In genomic region chr7:17530741-17531417, GRCh38 we compare ENCODE assay signal across 9 cellular contexts.
DNase-seq lines count a peak whose midpoint lies in the region; ATAC-seq and TF ChIP-seq lines count a peak whose summit lies in the region.
"Had no signal": no experiment of that assay in that cellular context is flagged by ENCODE, and none has a peak within 500 bp of the region (broad histone marks: within the 10 kb centered on the region; RNA-seq: fewer than 3 reads in every experiment).

No MANE protein-coding gene starts in this region.

- H3K9me3 Mint-ChIP-seq in stimulated activated effector memory CD8-positive, alpha-beta T cell treated with anti-CD3 and anti-CD28 coated beads, Interleukin-12 subunit alpha, Interleukin-12 subunit beta, amount 100 ng/mL, for 72 hours: no peaks in the 10 kb centered on the region

- H3K4me3 Mint-ChIP-seq in stimulated activated effector memory CD8-positive, alpha-beta T cell treated with anti-CD3 and anti-CD28 coated beads, Interleukin-12 subunit alpha, Interleukin-12 subunit beta, amount 100 ng/mL, for 72 hours: no peak overlapping the region

- H3K4me1 Mint-ChIP-seq in stimulated activated effector memory CD8-positive, alpha-beta T cell treated with anti-CD3 and anti-CD28 coated beads, Interleukin-12 subunit alpha, Interleukin-12 subunit beta, amount 100 ng/mL, for 72 hours: no peaks in the 10 kb centered on the region

- H3K4me1 ChIP-seq in colonic mucosa: no peaks in the 10 kb centered on the region
- H3K4me1 ChIP-seq: HAP-1 had no signal

- no peak overlapping the region for H3K9ac ChIP-seq in colonic mucosa (ENCODE audit: low read depth in 2 of 2, low read length in 2 of 2)

- intact Hi-C loops in colonic mucosa (cut with DNase I): loop anchor here (10.0 kb wide), 1 partner anchor 546 kb away; no protein-coding TSS in a partner anchor

- no peak overlapping the region for H3K27ac Mint-ChIP-seq in stimulated activated effector memory CD8-positive, alpha-beta T cell treated with anti-CD3 and anti-CD28 coated beads, Interleukin-12 subunit alpha, Interleukin-12 subunit beta, amount 100 ng/mL, for 72 hours

- ATAC-seq in GM18909 (IDR thresholded peaks at IDR 0.05; ENCODE audit: poor library complexity, unreplicated experiment) (peak; percentile 55), HG03439 (IDR thresholded peaks at IDR 0.05; ENCODE audit: unreplicated experiment) (no peak)
- peak; percentile 40 for ATAC-seq in stimulated activated effector memory CD8-positive, alpha-beta T cell treated with anti-CD3 and anti-CD28 coated beads, Interleukin-12 subunit alpha, Interleukin-12 subunit beta, amount 100 ng/mL, for 72 hours

- peak; percentile 22 for TF ChIP-seq CTCF in colonic mucosa (IDR thresholded peaks at IDR 0.05)

- no peak for TF ChIP-seq EP300 in Ishikawa (IDR thresholded peaks at IDR 0.05; ENCODE audit: borderline replicate concordance)

- peak; percentile 39 for TF ChIP-seq RAD21 in Ishikawa (IDR thresholded peaks at IDR 0.05; ENCODE audit: low read depth)

- H3K36me3 ChIP-seq in colonic mucosa: no peaks in the 10 kb centered on the region
- H3K36me3 ChIP-seq: HAP-1 had no signal

- H3K9me3 ChIP-seq in colonic mucosa: no peaks in the 10 kb centered on the region
- H3K9me3 ChIP-seq: HAP-1 had no signal

- H3K27me3 ChIP-seq in colonic mucosa: no peaks in the 10 kb centered on the region

- H3K36me3 Mint-ChIP-seq in stimulated activated effector memory CD8-positive, alpha-beta T cell treated with anti-CD3 and anti-CD28 coated beads, Interleukin-12 subunit alpha, Interleukin-12 subunit beta, amount 100 ng/mL, for 72 hours: no peaks in the 10 kb centered on the region

- H3K4me3 ChIP-seq in colonic mucosa: no peak overlapping the region
- H3K4me3 ChIP-seq: HAP-1 had no signal

- no peak overlapping the region for H3K27ac ChIP-seq in colonic mucosa

- DNase-seq in AML-193 (lab: John Stamatoyannopoulos, UW) (peak; percentile 43 to 51), colonic mucosa (no peak), NCI-H1105 treated with DMSO at 0.1 percent for 48 hours (lab: John Stamatoyannopoulos, UW) (no peak), retina (no peak)
- DNase-seq in stimulated activated effector memory CD8-positive, alpha-beta T cell treated with anti-CD3 and anti-CD28 coated beads, Interleukin-12 subunit alpha, Interleukin-12 subunit beta, amount 100 ng/mL, for 72 hours (ENCODE audit: low spot score in 2 of 2): no peak

TF ChIP-seq in Ishikawa, 13 proteins besides CTCF, POLR2A, EP300 and RAD21:
- TF ChIP-seq YY1 (IDR thresholded peaks at IDR 0.05; ENCODE audit: low read depth) (no peak), EGR1 (IDR thresholded peaks at IDR 0.05) (no peak), MAX (IDR thresholded peaks at IDR 0.05) (no peak), TEAD4 (IDR thresholded peaks at IDR 0.05) (no peak), CEBPB (IDR thresholded peaks at IDR 0.05) (no peak), TCF12 (IDR thresholded peaks at IDR 0.05; ENCODE audit: low read depth) (no peak), NFIC (IDR thresholded peaks at IDR 0.05) (no peak), ZBTB7A (IDR thresholded peaks at IDR 0.05; ENCODE audit: low read depth) (no peak), CREB1 (IDR thresholded peaks at IDR 0.05; ENCODE audit: low read depth) (no peak)
- TF ChIP-seq, protein P1, sequence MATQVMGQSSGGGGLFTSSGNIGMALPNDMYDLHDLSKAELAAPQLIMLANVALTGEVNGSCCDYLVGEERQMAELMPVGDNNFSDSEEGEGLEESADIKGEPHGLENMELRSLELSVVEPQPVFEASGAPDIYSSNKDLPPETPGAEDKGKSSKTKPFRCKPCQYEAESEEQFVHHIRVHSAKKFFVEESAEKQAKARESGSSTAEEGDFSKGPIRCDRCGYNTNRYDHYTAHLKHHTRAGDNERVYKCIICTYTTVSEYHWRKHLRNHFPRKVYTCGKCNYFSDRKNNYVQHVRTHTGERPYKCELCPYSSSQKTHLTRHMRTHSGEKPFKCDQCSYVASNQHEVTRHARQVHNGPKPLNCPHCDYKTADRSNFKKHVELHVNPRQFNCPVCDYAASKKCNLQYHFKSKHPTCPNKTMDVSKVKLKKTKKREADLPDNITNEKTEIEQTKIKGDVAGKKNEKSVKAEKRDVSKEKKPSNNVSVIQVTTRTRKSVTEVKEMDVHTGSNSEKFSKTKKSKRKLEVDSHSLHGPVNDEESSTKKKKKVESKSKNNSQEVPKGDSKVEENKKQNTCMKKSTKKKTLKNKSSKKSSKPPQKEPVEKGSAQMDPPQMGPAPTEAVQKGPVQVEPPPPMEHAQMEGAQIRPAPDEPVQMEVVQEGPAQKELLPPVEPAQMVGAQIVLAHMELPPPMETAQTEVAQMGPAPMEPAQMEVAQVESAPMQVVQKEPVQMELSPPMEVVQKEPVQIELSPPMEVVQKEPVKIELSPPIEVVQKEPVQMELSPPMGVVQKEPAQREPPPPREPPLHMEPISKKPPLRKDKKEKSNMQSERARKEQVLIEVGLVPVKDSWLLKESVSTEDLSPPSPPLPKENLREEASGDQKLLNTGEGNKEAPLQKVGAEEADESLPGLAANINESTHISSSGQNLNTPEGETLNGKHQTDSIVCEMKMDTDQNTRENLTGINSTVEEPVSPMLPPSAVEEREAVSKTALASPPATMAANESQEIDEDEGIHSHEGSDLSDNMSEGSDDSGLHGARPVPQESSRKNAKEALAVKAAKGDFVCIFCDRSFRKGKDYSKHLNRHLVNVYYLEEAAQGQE (IDR thresholded peaks at IDR 0.05; ENCODE audit: low read depth): no peak
- TF ChIP-seq, protein P2, sequence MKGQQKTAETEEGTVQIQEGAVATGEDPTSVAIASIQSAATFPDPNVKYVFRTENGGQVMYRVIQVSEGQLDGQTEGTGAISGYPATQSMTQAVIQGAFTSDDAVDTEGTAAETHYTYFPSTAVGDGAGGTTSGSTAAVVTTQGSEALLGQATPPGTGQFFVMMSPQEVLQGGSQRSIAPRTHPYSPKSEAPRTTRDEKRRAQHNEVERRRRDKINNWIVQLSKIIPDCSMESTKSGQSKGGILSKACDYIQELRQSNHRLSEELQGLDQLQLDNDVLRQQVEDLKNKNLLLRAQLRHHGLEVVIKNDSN (IDR thresholded peaks at IDR 0.05): no peak

Comparison
In these comparisons a context has a peak if more than half of its experiments do, and no peak if none do; other contexts are left out.
1. DNase-seq: peak in AML-193 (2 of 2); none in colonic mucosa (single experiment), stimulated activated effector memory CD8-positive, alpha-beta T cell treated with anti-CD3 and anti-CD28 coated beads, Interleukin-12 subunit alpha, Interleukin-12 subunit beta, amount 100 ng/mL, for 72 hours (0 of 2), NCI-H1105 treated with DMSO at 0.1 percent for 48 hours (single experiment) and retina (single experiment).